Comparison of ENCODE assay signal across 8 cellular contexts in the genomic region with DNA sequence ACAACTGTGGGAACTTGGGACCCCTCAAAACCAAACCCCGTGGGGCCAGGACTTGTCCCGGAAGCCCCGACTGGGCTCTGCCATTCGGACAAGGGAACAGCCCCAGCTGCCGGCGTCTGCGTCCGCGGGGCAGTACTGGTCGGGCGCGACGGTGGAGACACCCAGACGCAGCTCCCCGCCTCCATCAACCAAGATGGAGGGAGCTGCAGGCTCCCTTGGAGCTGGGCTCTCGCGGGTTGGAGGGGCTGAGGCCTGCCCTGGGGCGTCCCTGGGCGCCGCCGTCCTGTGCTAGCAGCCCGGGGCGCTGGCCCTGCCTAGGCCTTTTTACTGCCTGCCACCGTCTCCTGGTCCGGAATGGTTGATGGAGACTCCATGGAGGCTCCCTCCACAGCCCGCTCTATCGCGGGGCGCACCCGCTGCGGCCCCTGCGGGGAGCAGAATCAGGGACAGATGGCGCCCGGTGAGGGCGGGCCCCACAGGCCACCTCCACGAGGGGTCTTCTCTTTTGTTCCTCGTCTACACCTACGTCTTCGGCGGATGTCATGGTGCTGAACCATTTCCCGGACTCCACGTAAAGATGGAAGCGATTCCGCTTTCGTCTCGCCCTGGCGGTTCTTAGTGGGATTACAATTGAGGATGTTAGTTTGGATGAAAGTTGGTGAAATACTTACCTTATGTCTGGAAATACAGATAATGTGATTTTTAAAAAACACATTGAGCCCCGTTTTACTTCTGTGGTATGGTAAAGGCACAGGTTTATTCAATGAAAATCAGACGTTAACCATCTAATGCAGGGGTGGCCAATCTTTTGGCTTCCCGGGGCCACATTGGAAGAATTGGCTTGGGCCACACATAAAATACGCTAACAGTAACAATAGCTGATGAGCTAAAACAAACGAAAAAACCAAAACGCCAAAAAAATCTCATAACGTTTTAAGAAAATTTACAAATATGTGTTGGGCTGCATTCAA. TPM values are rescaled to one million over a fixed set of nuclear protein-coding genes. Genes with fewer than 3 reads are reported as not detected.
DNase-seq lines count a peak whose midpoint lies in the region; ATAC-seq and TF ChIP-seq lines count a peak whose summit lies in the region.

No MANE protein-coding gene starts in this region.

- peak; percentile 13 for ATAC-seq in GM18870 (IDR thresholded peaks at IDR 0.05; ENCODE audit: unreplicated experiment)
- peak; percentile 3 for ATAC-seq in HG03108 (IDR thresholded peaks at IDR 0.05; ENCODE audit: unreplicated experiment)

- H3K4me3 Mint-ChIP-seq in activated CD4-positive, alpha-beta memory T cell treated with anti-CD3 and anti-CD28 coated beads for 36 hours = peak overlapping the region; percentile 77

- peaks cover 35% of the 10 kb centered on the region for H3K4me1 Mint-ChIP-seq in activated CD4-positive, alpha-beta memory T cell treated with anti-CD3 and anti-CD28 coated beads for 36 hours (ENCODE audit: low read depth)

- peaks cover 4% of the 10 kb centered on the region for H3K36me3 Mint-ChIP-seq in activated CD4-positive, alpha-beta memory T cell treated with anti-CD3 and anti-CD28 coated beads for 36 hours

- peak overlapping the region; percentile 97 for H3K27ac Mint-ChIP-seq in activated CD4-positive, alpha-beta memory T cell treated with anti-CD3 and anti-CD28 coated beads for 36 hours

- DNase-seq in AG09319 (ENCODE audit: extremely low read depth, low read depth) (no peak), NCI-H510A treated with DMSO at 0.1 percent for 48 hours (lab: John Stamatoyannopoulos, UW) (peak; percentile 33), lung microvascular endothelial cell (ENCODE audit: low read depth in 2 of 2) (peak; percentile 65 to 81)
- peak; percentile 83 for DNase-seq in activated CD4-positive, alpha-beta memory T cell treated with anti-CD3 and anti-CD28 coated beads for 36 hours
- peak; percentile 67 for DNase-seq in effector CD8-positive, alpha-beta T cell (lab: John Stamatoyannopoulos, UW)
- DNase-seq in stimulated activated CD4-positive, alpha-beta T cell treated with anti-CD3 and anti-CD28 coated beads, TNF-alpha, amount 100 ng/mL, for 4 hours (ENCODE audit: low read depth in 3 of 3) = peak; percentile 50 to 56 (median 52)

- POLR2A ChIA-PET in activated CD4-positive, alpha-beta memory T cell treated with anti-CD3 and anti-CD28 coated beads for 36 hours (lab: Charles Lee) = interaction anchor here (1.0 to 3.3 kb wide), 5 partner anchors 13 to 95 kb away, joined by 3 to 21 read pairs (median 5); a partner anchor contains a TSS

- no peaks in the 10 kb centered on the region for H3K27me3 Mint-ChIP-seq in activated CD4-positive, alpha-beta memory T cell treated with anti-CD3 and anti-CD28 coated beads for 36 hours

- no peaks in the 10 kb centered on the region for H3K9me3 Mint-ChIP-seq in activated CD4-positive, alpha-beta memory T cell treated with anti-CD3 and anti-CD28 coated beads for 36 hours

- TF ChIP-seq CTCF in AG09319 (IDR thresholded peaks at IDR 0.05; ENCODE audit: low read depth, low read length) = peak; percentile 53

- intact Hi-C loops in activated CD4-positive, alpha-beta memory T cell treated with anti-CD3 and anti-CD28 coated beads for 36 hours (cut with micrococcal nuclease) = loop anchor here (1.0 to 5.0 kb wide), 5 partner anchors 96 to 558 kb away; a partner anchor contains a TSS

- CTCF ChIA-PET in activated CD4-positive, alpha-beta memory T cell treated with anti-CD3 and anti-CD28 coated beads for 36 hours (lab: Charles Lee) = interaction anchor here (0.8 to 1.7 kb wide), 6 partner anchors 12 to 230 kb away, joined by 3 to 7 read pairs (median 4); no protein-coding TSS in a partner anchor

RNA-seq across cellular contexts. Expression of a gene that starts 1.2 kb away (rescaled TPM):
- 10 to 100 TPM; 10.0 to 11.1 TPM for total RNA-seq in activated CD4-positive, alpha-beta memory T cell treated with anti-CD3 and anti-CD28 coated beads for 36 hours
- 8.3 and 8.5 TPM in 2 replicates for total RNA-seq in lung microvascular endothelial cell
